15 cellular contexts compared by ENCODE assay signal in the genomic region with DNA sequence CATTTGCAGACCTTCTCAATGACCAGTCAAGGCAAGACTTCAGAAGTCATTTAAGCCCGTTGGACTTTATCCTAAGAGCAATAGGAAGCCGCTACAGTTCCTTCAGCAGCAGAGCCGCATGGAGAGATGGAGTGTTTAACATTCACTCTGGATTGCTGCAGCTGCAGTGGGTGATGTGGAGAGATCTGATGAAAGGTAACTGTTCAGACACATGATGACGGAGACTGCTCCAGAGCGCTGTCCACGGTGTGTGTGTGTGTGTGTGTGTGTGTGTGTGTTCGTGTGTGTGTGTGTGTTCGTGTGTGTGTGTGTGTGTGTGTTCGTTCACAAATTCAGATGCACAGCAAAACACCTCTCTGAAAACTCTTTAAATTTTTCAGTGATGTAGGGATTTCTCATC. TPM values are rescaled to one million over a fixed set of nuclear protein-coding genes. Genes with fewer than 3 reads are reported as not detected.
DNase-seq lines count a peak whose midpoint lies in the region; ATAC-seq, FAIRE-seq and TF ChIP-seq lines count a peak whose summit lies in the region.
"Had no signal": no experiment of that assay in that cellular context is flagged by ENCODE, and none has a peak within 500 bp of the region (broad histone marks: within the 10 kb centered on the region; RNA-seq: fewer than 3 reads in every experiment).

No MANE protein-coding gene starts in this region.

- H2AFZ ChIP-seq in PC-3 (ENCODE audit: low read length) (no peak overlapping the region), K562 (ENCODE audit: low read depth, low read length) (no peak overlapping the region)

- H3K9ac ChIP-seq in PC-3 (ENCODE audit: low read length), result no peak overlapping the region
- H3K9ac ChIP-seq in K562 (ENCODE audit: insufficient read depth in 1 of 2, low read depth in 2 of 2, low read length in 2 of 2), result no peak overlapping the region

- H3K4me1 ChIP-seq in PC-3 (ENCODE audit: insufficient read depth, low read length) (no peaks in the 10 kb centered on the region), K562 (replicated peaks in 1 of 2; ENCODE audit: control insufficient read depth in 2 of 2, insufficient read depth in 2 of 2, low read length in 2 of 2) (no peaks in the 10 kb centered on the region; a peak in 2 of 5 replicates)
- H3K4me1 ChIP-seq: HAP-1 had no signal

- H3K9me3 ChIP-seq in PC-3 (ENCODE audit: low read length), result no peaks in the 10 kb centered on the region
- no peaks in the 10 kb centered on the region for H3K9me3 ChIP-seq in K562 (replicated peaks; ENCODE audit: control insufficient read depth, insufficient read depth, low read depth, low read length)
- H3K9me3 ChIP-seq: HAP-1 had no signal

- WGBS in K562 (ENCODE audit: insufficient coverage, low coverage, missing lambda C conversion rate), result under 1% methylated on average over 9 of the region's 9 CpGs

- intact Hi-C loops in PC-3 (cut with micrococcal nuclease), result no loop called here
- intact Hi-C loops in K562 (cut with micrococcal nuclease), result no loop called here

- H3K27ac ChIP-seq in PC-3 (ENCODE audit: low read length) (no peak overlapping the region), K562 (ENCODE audit: extremely low read depth, low read depth, low read length) (no peak overlapping the region)

- H3K9me3 Mint-ChIP-seq in stimulated activated naive CD8-positive, alpha-beta T cell treated with anti-CD3 and anti-CD28 coated beads, Interleukin-15, amount 100 ng/mL, for 72 hours, result peaks cover 16 to 19% of the 10 kb centered on the region in 2 donors

- POLR2A ChIA-PET in PC-3 (lab: Charles Lee; ENCODE audit: unreplicated experiment), result no interaction called here
- POLR2A ChIA-PET in K562 (lab: Yijun Ruan, JAX), result no interaction called here

- no peak for TF ChIP-seq RAD21 in K562 (CRISPR knock-in tag; conservative IDR thresholded peaks at IDR 0.05 in 1 of 2, IDR thresholded peaks at IDR 0.05 in 1 of 2)

- BruUV-seq in PC-3 (replicated peaks; lab: Mats Ljungman, UMichigan) (no TSS peak), K562 (replicated peaks; lab: Mats Ljungman, UMichigan) (no TSS peak)

- in situ Hi-C loops in K562 (cut with MboI), result no loop called here

- H4K20me1 ChIP-seq in PC-3 (ENCODE audit: low read length), result no peaks in the 10 kb centered on the region
- no peaks in the 10 kb centered on the region for H4K20me1 ChIP-seq in K562 (replicated peaks; ENCODE audit: control insufficient read depth, insufficient read depth, low read length)

- H3K27me3 ChIP-seq in PC-3 (ENCODE audit: low read length) (peaks cover 41% of the 10 kb centered on the region), K562 (ENCODE audit: control insufficient read depth in 2 of 2, insufficient read depth in 2 of 2, low read length in 2 of 2) (peaks cover 6 to 7% of the 10 kb centered on the region in 2 experiments; a peak in 3 of 5 replicates)

- H3K27ac Mint-ChIP-seq in stimulated activated naive CD8-positive, alpha-beta T cell treated with anti-CD3 and anti-CD28 coated beads, Interleukin-15, amount 100 ng/mL, for 72 hours, result no peak overlapping the region
- H3K27ac Mint-ChIP-seq: CD8-positive, alpha-beta T cell had no signal

- no peaks in the 10 kb centered on the region for H3K9me2 ChIP-seq in PC-3 (replicated peaks; ENCODE audit: low read length)

- TF ChIP-seq CTCF in PC-3 (conservative IDR thresholded peaks at IDR 0.05; ENCODE audit: low read depth, low read length), result no peak
- no peak for TF ChIP-seq CTCF in K562 (IDR thresholded peaks at IDR 0.05 in 2 of 3, conservative IDR thresholded peaks at IDR 0.05 in 1 of 3; ENCODE audit: insufficient read depth in 2 of 3, low read depth in 1 of 3, low read length in 3 of 3)

- TF ChIP-seq POLR2A in K562 (conservative IDR thresholded peaks at IDR 0.05) (no peak), GM12892 (IDR thresholded peaks at IDR 0.05; ENCODE audit: low read depth, low read length) (no peak)

- no peak overlapping the region for H3K4me3 ChIP-seq in PC-3 (ENCODE audit: low read length)
- H3K4me3 ChIP-seq in K562, result no peak overlapping the region
- H3K4me3 ChIP-seq: HAP-1 had no signal

- no peak overlapping the region for H3K4me3 Mint-ChIP-seq in stimulated activated naive CD8-positive, alpha-beta T cell treated with anti-CD3 and anti-CD28 coated beads, Interleukin-15, amount 100 ng/mL, for 72 hours
- H3K4me3 Mint-ChIP-seq: CD8-positive, alpha-beta T cell had no signal

- CTCF ChIA-PET in PC-3 (lab: Charles Lee), result no interaction called here
- CTCF ChIA-PET in K562 (lab: Yijun Ruan, JAX; ENCODE audit: low intra/inter-chr PET ratio), result no interaction called here

- TF ChIP-seq EP300 in K562 (IDR thresholded peaks at IDR 0.05; ENCODE audit: low read length), result no peak

- H3K4me1 Mint-ChIP-seq in stimulated activated naive CD8-positive, alpha-beta T cell treated with anti-CD3 and anti-CD28 coated beads, Interleukin-15, amount 100 ng/mL, for 72 hours, result no peaks in the 10 kb centered on the region
- H3K4me1 Mint-ChIP-seq: CD14-positive monocyte had no signal

- FAIRE-seq in K562 (lab: Jason Lieb, UNC) (no peak), GM12892 (lab: Jason Lieb, UNC) (no peak)
- FAIRE-seq: D721Med, H1, HTR-8/SVneo had no signal

- H3K9me1 ChIP-seq in K562 (ENCODE audit: control insufficient read depth, insufficient read depth, low read length), result no peaks in the 10 kb centered on the region

- no peak for DNase-seq in stimulated activated naive CD8-positive, alpha-beta T cell treated with anti-CD3 and anti-CD28 coated beads, Interleukin-15, amount 100 ng/mL, for 72 hours
- no peak for DNase-seq in stimulated activated naive CD8-positive, alpha-beta T cell treated with anti-CD3 and anti-CD28 coated beads, Interleukin-15, Interleukin-2, amounts not matched to agents 100 U/mL and 50 U/mL, for 24 hours
- DNase-seq in PC-3, result no peak
- no peak for DNase-seq in K562 (ENCODE audit: extremely low read depth in 1 of 4, low spot score in 3 of 4)
- DNase-seq in GM12892 (ENCODE audit: insufficient read length), result no peak
- DNase-seq: CD8-positive, alpha-beta T cell; COR-L47; DMS153; GF-D8 had no signal

- H3K27me3 Mint-ChIP-seq in stimulated activated naive CD8-positive, alpha-beta T cell treated with anti-CD3 and anti-CD28 coated beads, Interleukin-15, amount 100 ng/mL, for 72 hours, result no peaks in the 10 kb centered on the region

- no peaks in the 10 kb centered on the region for H3F3A ChIP-seq in PC-3 (ENCODE audit: low read length, unreplicated experiment)

- H3K36me3 ChIP-seq in PC-3 (ENCODE audit: low read depth, low read length) (no peaks in the 10 kb centered on the region), K562 (ENCODE audit: control insufficient read depth, insufficient read depth, low read length) (no peaks in the 10 kb centered on the region)
- H3K36me3 ChIP-seq: HAP-1 had no signal

- H3K4me2 ChIP-seq in PC-3 (ENCODE audit: low read length) (no peak overlapping the region), K562 (ENCODE audit: insufficient read depth, low read length) (no peak overlapping the region)

- ATAC-seq in stimulated activated naive CD8-positive, alpha-beta T cell treated with anti-CD3 and anti-CD28 coated beads, Interleukin-15, amount 100 ng/mL, for 72 hours, result peak; percentile 18
- no peak for ATAC-seq in stimulated activated naive CD8-positive, alpha-beta T cell treated with anti-CD3 and anti-CD28 coated beads, Interleukin-15, Interleukin-2, amounts not matched to agents 100 U/mL and 50 U/mL, for 24 hours
- ATAC-seq in PC-3 (peak; percentile 29; the same call in 1 of the 2 replicates), K562 (peak; percentile 37; the same call in 2 of the 3 replicates), GM21367 (IDR thresholded peaks at IDR 0.05; ENCODE audit: unreplicated experiment) (no peak)
- ATAC-seq: CD8-positive, alpha-beta T cell had no signal

- no peaks in the 10 kb centered on the region for H3K79me2 ChIP-seq in PC-3 (ENCODE audit: low read length)
- H3K79me2 ChIP-seq in K562 (ENCODE audit: control insufficient read depth, insufficient read depth, low read length), result no peaks in the 10 kb centered on the region

TF ChIP-seq in K562, 482 proteins besides CTCF, POLR2A, EP300 and RAD21:
- no peak for TF ChIP-seq CHD4 (IDR thresholded peaks at IDR 0.05; ENCODE audit: insufficient read depth, insufficient replicate concordance, low read depth, low read length, poor library complexity, severe bottlenecking)
- TF ChIP-seq U2AF2 (optimal IDR thresholded peaks at IDR 0.05; ENCODE audit: low read depth, low read length), result no peak
- TF ChIP-seq RCOR1 (IDR thresholded peaks at IDR 0.05; ENCODE audit: borderline replicate concordance in 1 of 2, low read depth in 2 of 2, low read length in 2 of 2), result no peak
- no peak for TF ChIP-seq SMARCC2 (IDR thresholded peaks at IDR 0.05; ENCODE audit: low read depth)
- TF ChIP-seq TAF1 (IDR thresholded peaks at IDR 0.05; ENCODE audit: control insufficient read depth, extremely low read depth, insufficient read depth, low read length, severe bottlenecking), result no peak
- no peak for TF ChIP-seq ZNF140 (CRISPR knock-in tag; IDR thresholded peaks at IDR 0.05)
- no peak for TF ChIP-seq MIER1 (IDR thresholded peaks at IDR 0.05; ENCODE audit: low read depth)
- TF ChIP-seq SRSF7 (optimal IDR thresholded peaks at IDR 0.05; ENCODE audit: low read depth, low read length), result no peak

RNA-seq across cellular contexts. Expression of gene SEC61G, which starts 37.0 kb away (rescaled TPM):
- total RNA-seq in PC-3 (2014; rRNA removed), result 128 and 177 TPM in 2 replicates
- 17.6 and 41.0 TPM in 2 replicates for total RNA-seq in K562 (2011; cell fraction: chromatin; rRNA removed; ENCODE audit: low replicate concordance)
- total RNA-seq in K562 (2011; cell fraction: nucleolus; rRNA removed), result 14.0 and 22.9 TPM in 2 replicates
- 43.7 and 61.5 TPM in 2 replicates for total RNA-seq in K562 (2011; cell fraction: nucleoplasm; rRNA removed)
- total RNA-seq in K562 (2014; rRNA removed), result 110 and 138 TPM in 2 replicates
- total RNA-seq in K562 (2014; rRNA removed; fragmentation: Illumina TruSeq; extraction: Trizol), result 346 and 376 TPM in 2 replicates
- 212 and 221 TPM in 2 replicates for total RNA-seq in K562 (2015; rRNA removed; fragmentation: Illumina TruSeq; extraction: Trizol)
- 142 and 154 TPM in 2 replicates for total RNA-seq in K562 (2021)
- 176 and 178 TPM in 2 replicates for polyA plus RNA-seq in K562 (2011; rRNA removed)
- 73.6 and 289 TPM in 2 replicates for polyA plus RNA-seq in K562 (2011; cell fraction: cytosol; rRNA removed)
- polyA plus RNA-seq in K562 (2011; cell fraction: nucleus; rRNA removed), result 39.4 and 77.6 TPM in 2 replicates
- polyA plus RNA-seq in K562 (2012), result 277 and 498 TPM in 2 replicates
- 274 and 325 TPM in 2 replicates for polyA plus RNA-seq in K562 (2014; fragmentation: Illumina TruSeq; extraction: Trizol)
- 100 to 1,000 TPM; 442 to 565 TPM for polyA plus RNA-seq in K562 (2014; fragmentation: Nextera tagmentation; extraction: Ambion mirVana)
- polyA plus RNA-seq in K562 (2014; rRNA removed), result 158 and 223 TPM in 2 replicates
- polyA minus RNA-seq in K562 (2011; rRNA and poly(A)+ RNA removed), result 240 and 263 TPM in 2 replicates
- polyA minus RNA-seq in K562 (2011; cell fraction: cytosol; rRNA and poly(A)+ RNA removed), result 51.8 and 87.1 TPM in 2 replicates
- 17.6 and 54.4 TPM in 2 replicates for polyA minus RNA-seq in K562 (2011; cell fraction: nucleus; rRNA and poly(A)+ RNA removed)
- 362 TPM for polyA plus RNA-seq in GM12892 (2012; ENCODE audit: missing spikeins)

Comparison
In these comparisons a context has a peak if more than half of its experiments do, and no peak if none do; other contexts are left out.
1. ATAC-seq: peak in stimulated activated naive CD8-positive, alpha-beta T cell treated with anti-CD3 and anti-CD28 coated beads, Interleukin-15, amount 100 ng/mL, for 72 hours (single experiment), PC-3 (single experiment) and K562 (single experiment); none in stimulated activated naive CD8-positive, alpha-beta T cell treated with anti-CD3 and anti-CD28 coated beads, Interleukin-15, Interleukin-2, amounts not matched to agents 100 U/mL and 50 U/mL, for 24 hours (single experiment) and GM21367 (single experiment).